ENCODE assay signal across 19 cellular contexts in genomic region chr6:111706841-111707391, GRCh38.
DNase-seq lines count a peak whose midpoint lies in the region; ATAC-seq and TF ChIP-seq lines count a peak whose summit lies in the region.
"Had no signal": no experiment of that assay in that cellular context is flagged by ENCODE, and none has a peak within 500 bp of the region (broad histone marks: within the 10 kb centered on the region; RNA-seq: fewer than 3 reads in every experiment).

No MANE protein-coding gene starts in this region.

- TF ChIP-seq POLR2A in uterus (IDR thresholded peaks at IDR 0.05), result no peak

- no peak overlapping the region for H3K4me3 Mint-ChIP-seq in stimulated activated naive CD8-positive, alpha-beta T cell treated with anti-CD3 and anti-CD28 coated beads, Interleukin-15, Interleukin-2, amounts not matched to agents 100 ng/mL and 50 ng/mL, for 24 hours
- no peak overlapping the region for H3K4me3 Mint-ChIP-seq in activated T-helper 17 cell treated with anti-CD3 and anti-CD28 coated beads, Interleukin-2, amount 50 U/mL, for 72 hours
- H3K4me3 Mint-ChIP-seq in endodermal cell, result no peak overlapping the region
- H3K4me3 Mint-ChIP-seq: WTC11 had no signal

- no peak overlapping the region for H3K9ac ChIP-seq in PC-3 (ENCODE audit: low read length)
- no peak overlapping the region for H3K9ac ChIP-seq in endodermal cell (ENCODE audit: extremely low read depth, low read length, poor library complexity, severe bottlenecking)

- H3K4me1 Mint-ChIP-seq in stimulated activated naive CD8-positive, alpha-beta T cell treated with anti-CD3 and anti-CD28 coated beads, Interleukin-15, Interleukin-2, amounts not matched to agents 100 ng/mL and 50 ng/mL, for 24 hours (ENCODE audit: low read depth), result peaks cover 40% of the 10 kb centered on the region
- peaks cover 9% of the 10 kb centered on the region for H3K4me1 Mint-ChIP-seq in activated T-helper 17 cell treated with anti-CD3 and anti-CD28 coated beads, Interleukin-2, amount 50 U/mL, for 72 hours
- H3K4me1 Mint-ChIP-seq in endodermal cell, result peaks cover 31% of the 10 kb centered on the region

- TF ChIP-seq CTCF in lower lobe of right lung (IDR thresholded peaks at IDR 0.05) (no peak), uterus (IDR thresholded peaks at IDR 0.05) (no peak), PC-3 (conservative IDR thresholded peaks at IDR 0.05; ENCODE audit: low read depth, low read length) (no peak), endodermal cell (conservative IDR thresholded peaks at IDR 0.05) (no peak)

- no peaks in the 10 kb centered on the region for H4K20me1 ChIP-seq in PC-3 (ENCODE audit: low read length)

- no peak overlapping the region for H2AFZ ChIP-seq in PC-3 (ENCODE audit: low read length)

- H3K36me3 Mint-ChIP-seq in stimulated activated naive CD8-positive, alpha-beta T cell treated with anti-CD3 and anti-CD28 coated beads, Interleukin-15, Interleukin-2, amounts not matched to agents 100 ng/mL and 50 ng/mL, for 24 hours (ENCODE audit: low read depth), result peaks cover 89% of the 10 kb centered on the region
- H3K36me3 Mint-ChIP-seq in activated T-helper 17 cell treated with anti-CD3 and anti-CD28 coated beads, Interleukin-2, amount 50 U/mL, for 72 hours (ENCODE audit: low read depth), result peaks cover 100% of the 10 kb centered on the region
- H3K36me3 Mint-ChIP-seq in endodermal cell (ENCODE audit: low read depth), result peaks cover 19% of the 10 kb centered on the region

- WGBS in endodermal cell (ENCODE audit: insufficient coverage in 1 of 2, insufficient read length in 1 of 2), 2 experiments, result 97 to 100% methylated on average over 2 of the region's 2 CpGs

- H3K4me2 ChIP-seq in PC-3 (ENCODE audit: low read length), result no peak overlapping the region

- no peak overlapping the region for H3K4me3 ChIP-seq in lower lobe of right lung
- H3K4me3 ChIP-seq in uterus, result no peak overlapping the region
- no peak overlapping the region for H3K4me3 ChIP-seq in PC-3 (ENCODE audit: low read length)
- no peak overlapping the region for H3K4me3 ChIP-seq in endodermal cell (ENCODE audit: low read length)
- H3K4me3 ChIP-seq: sigmoid colon, thoracic aorta had no signal

- H3K9me2 ChIP-seq in PC-3 (replicated peaks; ENCODE audit: low read length), result no peaks in the 10 kb centered on the region

- peaks cover 36% of the 10 kb centered on the region for H3K36me3 ChIP-seq in lower lobe of right lung
- H3K36me3 ChIP-seq in uterus, result no peaks in the 10 kb centered on the region
- H3K36me3 ChIP-seq in PC-3 (ENCODE audit: low read depth, low read length), result no peaks in the 10 kb centered on the region
- peaks cover 26% of the 10 kb centered on the region for H3K36me3 ChIP-seq in endodermal cell (ENCODE audit: control insufficient read depth, insufficient read depth, low read length)
- H3K36me3 ChIP-seq: thoracic aorta had no signal

- H3K79me2 ChIP-seq in PC-3 (ENCODE audit: low read length), result no peaks in the 10 kb centered on the region

- H3K27me3 ChIP-seq in lower lobe of right lung (ENCODE audit: low read depth), result no peaks in the 10 kb centered on the region
- no peaks in the 10 kb centered on the region for H3K27me3 ChIP-seq in uterus
- H3K27me3 ChIP-seq in PC-3 (ENCODE audit: low read length), result no peaks in the 10 kb centered on the region
- H3K27me3 ChIP-seq in endodermal cell (ENCODE audit: control insufficient read depth, insufficient read depth, low read length, poor library complexity, severe bottlenecking), result no peaks in the 10 kb centered on the region
- H3K27me3 ChIP-seq: sigmoid colon had no signal

- DNase-seq in stimulated activated naive CD8-positive, alpha-beta T cell treated with anti-CD3 and anti-CD28 coated beads, Interleukin-15, Interleukin-2, amounts not matched to agents 100 U/mL and 50 U/mL, for 24 hours, result no peak
- DNase-seq in lower lobe of right lung (no peak), uterus (no peak), PC-3 (no peak), AML-193 (lab: John Stamatoyannopoulos, UW) (no peak), endodermal cell (no peak)
- DNase-seq: cortex of kidney, DMS79 treated with DMSO at 0.1 percent for 48 hours, MM.1S, NCI-H146, NCI-H2171 treated with DMSO at 0.1 percent for 48 hours, NCI-H526, sigmoid colon had no signal

- H3K4me1 ChIP-seq in lower lobe of right lung (peaks cover 25% of the 10 kb centered on the region), uterus (no peaks in the 10 kb centered on the region), PC-3 (ENCODE audit: insufficient read depth, low read length) (peaks cover 4% of the 10 kb centered on the region; the same call in 1 of the 2 replicates), endodermal cell (ENCODE audit: control insufficient read depth, insufficient read depth, low read length) (peaks cover 2% of the 10 kb centered on the region)

- BruUV-seq in PC-3 (replicated peaks; lab: Mats Ljungman, UMichigan), result no TSS peak

- ATAC-seq in stimulated activated naive CD8-positive, alpha-beta T cell treated with anti-CD3 and anti-CD28 coated beads, Interleukin-15, Interleukin-2, amounts not matched to agents 100 U/mL and 50 U/mL, for 24 hours, result no peak
- ATAC-seq in activated T-helper 17 cell treated with anti-CD3 and anti-CD28 coated beads, Interleukin-2, amount 50 U/mL, for 72 hours (replicated peaks), result no peak
- no peak for ATAC-seq in lower lobe of right lung
- no peak for ATAC-seq in PC-3
- ATAC-seq: left lobe of liver, WTC11 had no signal

- H3F3A ChIP-seq in PC-3 (ENCODE audit: low read length, unreplicated experiment), result no peaks in the 10 kb centered on the region

- POLR2A ChIA-PET in PC-3 (lab: Charles Lee; ENCODE audit: unreplicated experiment), result no interaction called here

- H3K27me3 Mint-ChIP-seq in stimulated activated naive CD8-positive, alpha-beta T cell treated with anti-CD3 and anti-CD28 coated beads, Interleukin-15, Interleukin-2, amounts not matched to agents 100 ng/mL and 50 ng/mL, for 24 hours, result no peaks in the 10 kb centered on the region
- no peaks in the 10 kb centered on the region for H3K27me3 Mint-ChIP-seq in activated T-helper 17 cell treated with anti-CD3 and anti-CD28 coated beads, Interleukin-2, amount 50 U/mL, for 72 hours
- H3K27me3 Mint-ChIP-seq in endodermal cell (ENCODE audit: insufficient read depth), result no peaks in the 10 kb centered on the region

- H3K27ac Mint-ChIP-seq in stimulated activated naive CD8-positive, alpha-beta T cell treated with anti-CD3 and anti-CD28 coated beads, Interleukin-15, Interleukin-2, amounts not matched to agents 100 ng/mL and 50 ng/mL, for 24 hours, result peak overlapping the region; percentile 22
- peak overlapping the region; percentile 42 for H3K27ac Mint-ChIP-seq in activated T-helper 17 cell treated with anti-CD3 and anti-CD28 coated beads, Interleukin-2, amount 50 U/mL, for 72 hours
- no peak overlapping the region for H3K27ac Mint-ChIP-seq in endodermal cell
- H3K27ac Mint-ChIP-seq: WTC11 had no signal

- H3K9me3 Mint-ChIP-seq in stimulated activated naive CD8-positive, alpha-beta T cell treated with anti-CD3 and anti-CD28 coated beads, Interleukin-15, Interleukin-2, amounts not matched to agents 100 ng/mL and 50 ng/mL, for 24 hours, result no peaks in the 10 kb centered on the region
- H3K9me3 Mint-ChIP-seq in activated T-helper 17 cell treated with anti-CD3 and anti-CD28 coated beads, Interleukin-2, amount 50 U/mL, for 72 hours, result no peaks in the 10 kb centered on the region
- H3K9me3 Mint-ChIP-seq in endodermal cell, result no peaks in the 10 kb centered on the region
- H3K9me3 Mint-ChIP-seq: WTC11 had no signal

- H3K9me3 ChIP-seq in lower lobe of right lung, result no peaks in the 10 kb centered on the region
- no peaks in the 10 kb centered on the region for H3K9me3 ChIP-seq in uterus
- H3K9me3 ChIP-seq in PC-3 (ENCODE audit: low read length), result no peaks in the 10 kb centered on the region
- H3K9me3 ChIP-seq in endodermal cell (ENCODE audit: control insufficient read depth, low read length), result no peaks in the 10 kb centered on the region
- H3K9me3 ChIP-seq: sigmoid colon, thoracic aorta had no signal

- CTCF ChIA-PET in PC-3 (lab: Charles Lee), result no interaction called here

- H3K27ac ChIP-seq in lower lobe of right lung (peak overlapping the region; percentile 39), uterus (peak overlapping the region; percentile 18 to 76), PC-3 (ENCODE audit: low read length) (no peak overlapping the region), endodermal cell (ENCODE audit: low read depth, low read length) (no peak overlapping the region)
- H3K27ac ChIP-seq: RWPE1, thoracic aorta had no signal

- intact Hi-C loops in lower lobe of right lung (cut with DNase I), result no loop called here
- intact Hi-C loops in uterus (cut with DNase I; ENCODE audit: low total_unique reads), result no loop called here
- intact Hi-C loops in PC-3 (cut with micrococcal nuclease), result no loop called here

Comparison
In these comparisons a context has a peak if more than half of its experiments do, and no peak if none do; other contexts are left out.
1. H3K27ac ChIP-seq: peak in lower lobe of right lung (single experiment) and uterus (2 of 2); none in PC-3 (single experiment) and endodermal cell (single experiment).